23 cellular contexts compared by ENCODE assay signal in the genomic region with DNA sequence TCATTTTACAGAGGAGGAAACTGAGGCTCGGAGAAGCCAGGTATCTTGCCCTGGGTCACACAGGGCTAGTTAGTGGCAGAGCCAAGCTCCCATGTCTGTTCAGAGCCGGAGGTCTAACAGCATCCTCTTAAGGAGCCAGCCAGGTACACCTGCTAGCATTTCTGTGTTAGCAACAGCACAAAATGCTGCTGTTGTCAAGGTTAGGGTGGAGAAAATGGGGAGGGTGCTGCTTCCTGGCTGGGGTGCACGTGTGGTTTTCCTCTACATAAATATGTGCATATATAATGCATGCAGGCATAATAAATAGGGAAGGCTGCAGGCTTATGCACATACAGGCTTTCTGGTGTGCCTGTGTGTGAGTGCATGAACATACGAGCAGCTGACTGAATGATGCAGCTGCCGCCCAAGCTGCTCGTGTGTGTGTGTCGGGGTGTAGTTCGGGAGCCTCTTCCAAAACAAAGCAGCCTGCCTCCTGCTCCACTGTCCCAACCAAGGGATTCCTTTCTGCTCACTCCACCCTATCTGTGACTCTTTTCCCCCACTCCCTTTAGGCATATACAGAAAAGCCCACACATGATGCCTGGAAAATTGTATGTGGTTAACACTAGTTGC.
DNase-seq lines count a peak whose midpoint lies in the region; ATAC-seq and TF ChIP-seq lines count a peak whose summit lies in the region.
"Had no signal": no experiment of that assay in that cellular context is flagged by ENCODE, and none has a peak within 500 bp of the region (broad histone marks: within the 10 kb centered on the region; RNA-seq: fewer than 3 reads in every experiment).

No MANE protein-coding gene starts in this region.

- ATAC-seq in T-cell (replicated peaks in 1 of 4) = peak; percentile 29 to 73 (median 58)
- ATAC-seq in activated naive CD4-positive, alpha-beta T cell treated with anti-CD3 and anti-CD28 coated beads, Interleukin-2, amount 50 U/mL, for 72 hours = no peak
- ATAC-seq in GM21526 (IDR thresholded peaks at IDR 0.05; ENCODE audit: low FRiP score, unreplicated experiment) = no peak
- ATAC-seq: GM12878, natural killer cell had no signal

- in situ Hi-C loops in G401 (cut with HindIII; ENCODE audit: low sequenced_read_pairs) = no loop called here

- peak overlapping the region in 6 of 7 donors; percentile 28 to 98 (median 96) for H3K27ac Mint-ChIP-seq in CD14-positive monocyte
- peak overlapping the region; percentile 57 to 83 for H3K27ac Mint-ChIP-seq in T-cell
- peak overlapping the region; percentile 73 for H3K27ac Mint-ChIP-seq in glutamatergic neuron (ENCODE audit: unreplicated experiment)
- H3K27ac Mint-ChIP-seq in activated naive CD4-positive, alpha-beta T cell treated with anti-CD3 and anti-CD28 coated beads, Interleukin-2, amount 50 U/mL, for 72 hours = no peak overlapping the region
- H3K27ac Mint-ChIP-seq: natural killer cell; stimulated activated naive B cell treated with anti-CD40 and anti-IgM and Interleukin-4, amounts not matched to agents 10 μg/mL and 1 μg/mL and 100 μg/mL, for 72 hours had no signal

- CTCF ChIA-PET in T-cell (lab: Charles Lee) = no interaction called here

- H3K4me3 Mint-ChIP-seq in CD14-positive monocyte (peak overlapping the region in 1 of 2 donors; percentile 24), T-cell (peak overlapping the region in 1 of 3 donors; percentile 49), glutamatergic neuron (ENCODE audit: unreplicated experiment) (no peak overlapping the region)
- H3K4me3 Mint-ChIP-seq: activated T-cell treated with anti-CD3 and anti-CD28 coated beads, Interleukin-2, amount 50 U/mL, for 24 hours; natural killer cell; stimulated activated naive B cell treated with anti-CD40 and anti-IgM and Interleukin-4, amounts not matched to agents 10 μg/mL and 1 μg/mL and 100 μg/mL, for 72 hours had no signal

- H3K9me3 Mint-ChIP-seq in CD14-positive monocyte = peaks cover 0 to 8% (median 4%) of the 10 kb centered on the region in 7 donors
- H3K9me3 Mint-ChIP-seq in T-cell = no peaks in the 10 kb centered on the region
- H3K9me3 Mint-ChIP-seq in glutamatergic neuron (ENCODE audit: unreplicated experiment) = peaks cover 13% of the 10 kb centered on the region
- H3K9me3 Mint-ChIP-seq in activated naive CD4-positive, alpha-beta T cell treated with anti-CD3 and anti-CD28 coated beads, Interleukin-2, amount 50 U/mL, for 72 hours = no peaks in the 10 kb centered on the region
- H3K9me3 Mint-ChIP-seq: activated T-cell treated with anti-CD3 and anti-CD28 coated beads, Interleukin-2, amount 50 U/mL, for 24 hours; natural killer cell; stimulated activated naive B cell treated with anti-CD40 and anti-IgM and Interleukin-4, amounts not matched to agents 10 μg/mL and 1 μg/mL and 100 μg/mL, for 72 hours had no signal

- H3K36me3 Mint-ChIP-seq in CD14-positive monocyte (peaks cover 0 to 18% of the 10 kb centered on the region in 2 donors), T-cell (no peaks in the 10 kb centered on the region), glutamatergic neuron (ENCODE audit: unreplicated experiment) (peaks cover 5% of the 10 kb centered on the region)
- H3K36me3 Mint-ChIP-seq in activated naive CD4-positive, alpha-beta T cell treated with anti-CD3 and anti-CD28 coated beads, Interleukin-2, amount 50 U/mL, for 72 hours = no peaks in the 10 kb centered on the region
- H3K36me3 Mint-ChIP-seq: natural killer cell; stimulated activated naive B cell treated with anti-CD40 and anti-IgM and Interleukin-4, amounts not matched to agents 10 μg/mL and 1 μg/mL and 100 μg/mL, for 72 hours had no signal

- POLR2A ChIA-PET in T-cell (lab: Charles Lee) = no interaction called here

- peaks cover 76% of the 10 kb centered on the region for H3K4me1 Mint-ChIP-seq in CD14-positive monocyte
- H3K4me1 Mint-ChIP-seq in T-cell = peaks cover 32 to 34% (median 33%) of the 10 kb centered on the region in 3 donors
- H3K4me1 Mint-ChIP-seq in glutamatergic neuron (ENCODE audit: low read depth, unreplicated experiment) = peaks cover 36% of the 10 kb centered on the region

- intact Hi-C loops in CD14-positive monocyte (cut with micrococcal nuclease) = loop anchor here (5.0 to 10.0 kb wide), 2 partner anchors 158 to 200 kb away; a partner anchor contains a TSS

- TF ChIP-seq CTCF in CD14-positive monocyte (IDR thresholded peaks at IDR 0.05) (no peak), glutamatergic neuron (IDR thresholded peaks at IDR 0.05; ENCODE audit: partially characterized antibody, unreplicated experiment) (no peak)

- H3K27me3 Mint-ChIP-seq in CD14-positive monocyte (ENCODE audit: low read depth in 3 of 3) (peaks cover 14 to 28% (median 14%) of the 10 kb centered on the region in 3 donors), T-cell (peaks cover 38 to 39% of the 10 kb centered on the region in 2 donors), glutamatergic neuron (ENCODE audit: unreplicated experiment) (peaks cover 13% of the 10 kb centered on the region)

- DNase-seq in CD14-positive monocyte (ENCODE audit: low spot score) (no peak), G401 (ENCODE audit: low spot score) (peak; percentile 70), T-cell (peak in 6 of 34 experiments; percentile 3 to 9 (median 7)), glutamatergic neuron (peak; percentile 47), glomerular visceral epithelial cell (ENCODE audit: extremely low spot score) (no peak), NK-92 (lab: John Stamatoyannopoulos, UW; ENCODE audit: unreplicated experiment) (no peak)
- DNase-seq in activated naive CD4-positive, alpha-beta T cell treated with anti-CD3 and anti-CD28 coated beads, Interleukin-2, amount 50 U/mL, for 72 hours (ENCODE audit: low spot score in 2 of 2) = no peak
- DNase-seq: activated CD4-positive, alpha-beta T cell treated with anti-CD3 and anti-CD28 coated beads for 4 hours; activated T-cell treated with anti-CD3 and anti-CD28 coated beads, Interleukin-2, amount 50 U/mL, for 24 hours; adrenal gland; colonic mucosa; DND-41; H7; hypothalamus; midbrain; natural killer cell; NCI-H187; NCI-H446 treated with DMSO at 0.1 percent for 48 hours; stimulated activated CD4-positive, alpha-beta T cell treated with anti-CD3 and anti-CD28 coated beads, Interleukin-12 subunit alpha, Interleukin-12 subunit beta, amount 100 ng/mL, for 4 hours; stimulated activated CD4-positive, alpha-beta T cell treated with anti-CD3 and anti-CD28 coated beads, Interleukin-4, amount 100 ng/mL, for 24 hours; stimulated activated naive B cell treated with anti-CD40 and anti-IgM and Interleukin-4, amounts not matched to agents 10 μg/mL and 1 μg/mL and 100 μg/mL, for 72 hours had no signal

Comparison
In these comparisons a context has a peak if more than half of its experiments do, and no peak if none do; other contexts are left out.
1. DNase-seq: peak in G401 (single experiment) and glutamatergic neuron (single experiment); none in CD14-positive monocyte (single experiment), activated naive CD4-positive, alpha-beta T cell treated with anti-CD3 and anti-CD28 coated beads, Interleukin-2, amount 50 U/mL, for 72 hours (0 of 2), glomerular visceral epithelial cell (single experiment) and NK-92 (single experiment).
2. H3K27ac Mint-ChIP-seq: peak in CD14-positive monocyte (6 of 7), T-cell (2 of 2) and glutamatergic neuron (single experiment); none in activated naive CD4-positive, alpha-beta T cell treated with anti-CD3 and anti-CD28 coated beads, Interleukin-2, amount 50 U/mL, for 72 hours (0 of 2).
3. ATAC-seq: peak in T-cell (4 of 4); none in activated naive CD4-positive, alpha-beta T cell treated with anti-CD3 and anti-CD28 coated beads, Interleukin-2, amount 50 U/mL, for 72 hours (0 of 2) and GM21526 (single experiment).